ENCODE assay signal across 14 cellular contexts in genomic region chr7:159000859-159001435, GRCh38.
"Had no signal": no experiment of that assay in that cellular context is flagged by ENCODE, and none has a peak within 500 bp of the region (broad histone marks: within the 10 kb centered on the region; RNA-seq: fewer than 3 reads in every experiment).

No MANE protein-coding gene starts in this region.

- H3K27me3 ChIP-seq: ascending aorta, colonic mucosa, testis had no signal

- H3K27ac ChIP-seq: ascending aorta, colonic mucosa, heart right ventricle, pancreas, testis had no signal

- H3K4me1 ChIP-seq: ascending aorta, colonic mucosa, pancreas, testis had no signal

- ATAC-seq: heart right ventricle; pancreas; stimulated activated naive CD8-positive, alpha-beta T cell treated with anti-CD3 and anti-CD28 coated beads, Interleukin-15, Interleukin-2, amounts not matched to agents 100 U/mL and 50 U/mL, for 24 hours had no signal

- DNase-seq: activated CD4-positive, alpha-beta memory T cell treated with anti-CD3 and anti-CD28 coated beads for 36 hours; activated gamma-delta T cell treated with Interleukin-2 at 50 U/mL for 16 hours; activated T-cell treated with anti-CD3 and anti-CD28 coated beads, Interleukin-2, amount 50 U/mL, for 48 hours; colonic mucosa; foreskin melanocyte; heart right ventricle; kidney glomerular epithelial cell; pancreas; stimulated activated CD4-positive, alpha-beta T cell treated with anti-CD3 and anti-CD28 coated beads, Interleukin-4, amount 100 ng/mL, for 1 hour; stimulated activated CD8-positive, alpha-beta memory T cell treated with anti-CD3 and anti-CD28 coated beads, Interleukin-4, amount 100 ng/mL, for 48 hours; stimulated activated naive CD8-positive, alpha-beta T cell treated with anti-CD3 and anti-CD28 coated beads, Interleukin-15, Interleukin-2, amounts not matched to agents 100 U/mL and 50 U/mL, for 24 hours; testis had no signal

- H3K36me3 ChIP-seq: ascending aorta, colonic mucosa, heart right ventricle, pancreas had no signal

- H3K36me3 Mint-ChIP-seq: activated CD4-positive, alpha-beta memory T cell treated with anti-CD3 and anti-CD28 coated beads for 36 hours had no signal

- H3K9me3 Mint-ChIP-seq: activated CD4-positive, alpha-beta memory T cell treated with anti-CD3 and anti-CD28 coated beads for 36 hours had no signal

- H3K4me3 Mint-ChIP-seq: activated CD4-positive, alpha-beta memory T cell treated with anti-CD3 and anti-CD28 coated beads for 36 hours had no signal

- H3K9me3 ChIP-seq: ascending aorta, colonic mucosa, heart right ventricle, pancreas, testis had no signal

- FAIRE-seq: endothelial cell of umbilical vein, pancreas had no signal

- H3K4me3 ChIP-seq: ascending aorta, colonic mucosa, heart right ventricle, pancreas, testis had no signal

- H3K27ac Mint-ChIP-seq: activated CD4-positive, alpha-beta memory T cell treated with anti-CD3 and anti-CD28 coated beads for 36 hours had no signal
